In genomic region chr11:113873241-113873626, GRCh38 we compare ENCODE assay signal across 10 cellular contexts. TPM values are rescaled to one million over a fixed set of nuclear protein-coding genes. Genes with fewer than 3 reads are reported as not detected.
DNase-seq lines count a peak whose midpoint lies in the region; ATAC-seq and TF ChIP-seq lines count a peak whose summit lies in the region.
"Had no signal": no experiment of that assay in that cellular context is flagged by ENCODE, and none has a peak within 500 bp of the region (broad histone marks: within the 10 kb centered on the region; RNA-seq: fewer than 3 reads in every experiment).

No MANE protein-coding gene starts in this region.

- WGBS in GM23248 (ENCODE audit: low coverage in 1 of 2, low lambda C conversion rate in 2 of 2, missing lambda C conversion rate in 2 of 2), 2 experiments = 72 to 77% methylated on average over 5 of the region's 5 CpGs

- no peak for TF ChIP-seq POLR2A in NB4 (IDR thresholded peaks at IDR 0.05; ENCODE audit: extremely low read depth, insufficient read length)

- in situ Hi-C loops in GM23248 (cut with MboI) = no loop called here

- DNase-seq in CD8-positive, alpha-beta memory T cell = no peak
- DNase-seq in NB4 (ENCODE audit: low read depth) (peak; percentile 7), coronary artery (ENCODE audit: low spot score) (no peak), myocyte (ENCODE audit: low read depth) (peak; percentile 72), GM23248 (no peak), germinal center (ENCODE audit: low spot score) (no peak)
- no peak for DNase-seq in stimulated activated naive CD4-positive, alpha-beta T cell (lab: John Stamatoyannopoulos, UW)

- H3K27ac Mint-ChIP-seq in CD8-positive, alpha-beta memory T cell = peak overlapping the region in 6 of 8 donors; percentile 24 to 90 (median 48)

- H3K36me3 Mint-ChIP-seq in CD8-positive, alpha-beta memory T cell = peaks cover 0 to 12% (median 4%) of the 10 kb centered on the region in 3 donors

- no peak overlapping the region for H3K27ac ChIP-seq in CD8-positive, alpha-beta memory T cell (ENCODE audit: low read depth, low read length)
- H3K27ac ChIP-seq in coronary artery = peak overlapping the region; percentile 16 to 57
- H3K27ac ChIP-seq in GM23248 = no peak overlapping the region
- H3K27ac ChIP-seq: prostate gland, suprapubic skin had no signal

- H2AFZ ChIP-seq in GM23248 = no peak overlapping the region

- peaks cover 19% of the 10 kb centered on the region for H3K4me1 ChIP-seq in CD8-positive, alpha-beta memory T cell (ENCODE audit: insufficient read depth, low read length)
- H3K4me1 ChIP-seq in GM23248 (ENCODE audit: insufficient read depth) = peaks cover 10% of the 10 kb centered on the region
- H3K4me1 ChIP-seq: prostate gland had no signal

- H3F3A ChIP-seq in GM23248 (ENCODE audit: insufficient read depth) = no peaks in the 10 kb centered on the region; the same call in 1 of the 2 replicates

- no peaks in the 10 kb centered on the region for H3K9me3 ChIP-seq in CD8-positive, alpha-beta memory T cell (ENCODE audit: low read length)
- no peaks in the 10 kb centered on the region for H3K9me3 ChIP-seq in GM23248 (ENCODE audit: low read depth)
- H3K9me3 ChIP-seq: prostate gland, suprapubic skin had no signal

- H3K79me2 ChIP-seq in GM23248 (ENCODE audit: insufficient read depth) = peaks cover 7% of the 10 kb centered on the region; the same call in 1 of the 2 replicates

- ATAC-seq in activated CD4-positive, CD25-positive, alpha-beta regulatory T cell treated with anti-CD3 and anti-CD28 coated beads, Interleukin-2, amount 50 U/mL, for 24 hours = no peak

- no peak overlapping the region for H3K4me3 ChIP-seq in CD8-positive, alpha-beta memory T cell (ENCODE audit: low read length)
- H3K4me3 ChIP-seq in NB4 (ENCODE audit: low read depth, low read length) = peak overlapping the region; percentile 17
- H3K4me3 ChIP-seq in coronary artery = peak overlapping the region; percentile 19
- no peak overlapping the region for H3K4me3 ChIP-seq in GM23248
- H3K4me3 ChIP-seq: prostate gland, suprapubic skin had no signal

- peaks cover 0 to 2% of the 10 kb centered on the region in 2 donors for H3K27me3 Mint-ChIP-seq in CD8-positive, alpha-beta memory T cell

- H3K27me3 ChIP-seq in CD8-positive, alpha-beta memory T cell (ENCODE audit: insufficient read depth, low read length, poor library complexity, severe bottlenecking) = no peaks in the 10 kb centered on the region
- no peaks in the 10 kb centered on the region for H3K27me3 ChIP-seq in GM23248 (replicated peaks; ENCODE audit: insufficient read depth)
- H3K27me3 ChIP-seq: suprapubic skin had no signal

- peaks cover 53 to 74% (median 68%) of the 10 kb centered on the region in 3 donors for H3K4me1 Mint-ChIP-seq in CD8-positive, alpha-beta memory T cell

- no peaks in the 10 kb centered on the region for H3K36me3 ChIP-seq in CD8-positive, alpha-beta memory T cell (ENCODE audit: insufficient read depth, low read length)
- no peaks in the 10 kb centered on the region for H3K36me3 ChIP-seq in GM23248 (ENCODE audit: low read depth)
- H3K36me3 ChIP-seq: prostate gland, suprapubic skin had no signal

- no peak for TF ChIP-seq CTCF in NB4 (IDR thresholded peaks at IDR 0.05; ENCODE audit: low read depth, low read length)
- no peak for TF ChIP-seq CTCF in coronary artery (IDR thresholded peaks at IDR 0.05)

- H3K9me2 ChIP-seq in GM23248 (ENCODE audit: insufficient read depth) = no peaks in the 10 kb centered on the region

- CTCF ChIA-PET in CD8-positive, alpha-beta memory T cell (lab: Charles Lee) = interaction anchor here (0.7 kb wide), 1 partner anchor 271 kb away, joined by 4 read pairs; no protein-coding TSS in a partner anchor

- peak overlapping the region; percentile 71 to 96 (median 78) for H3K4me3 Mint-ChIP-seq in CD8-positive, alpha-beta memory T cell

- no peak overlapping the region for H3K4me2 ChIP-seq in GM23248 (ENCODE audit: unreplicated experiment)

- H4K20me1 ChIP-seq in GM23248 (ENCODE audit: insufficient read depth) = no peaks in the 10 kb centered on the region

- H3K9ac ChIP-seq in GM23248 = no peak overlapping the region

- POLR2A ChIA-PET in CD8-positive, alpha-beta memory T cell (lab: Charles Lee) = no interaction called here

- no peaks in the 10 kb centered on the region for H3K9me3 Mint-ChIP-seq in CD8-positive, alpha-beta memory T cell

RNA-seq across cellular contexts. Expression of gene USP28, which starts 2.1 kb away (rescaled TPM):
- 10 to 100 TPM; 18.7 to 21.4 TPM for total RNA-seq in CD8-positive, alpha-beta memory T cell
- 63.1 TPM for polyA plus RNA-seq in CD8-positive, alpha-beta memory T cell
- total RNA-seq in myocyte = 27.9 and 34.2 TPM in 2 replicates
- 11.8 TPM for polyA plus RNA-seq in myocyte (2012)
- total RNA-seq in GM23248 (2014; rRNA removed; shearing (Covaris generic)) = 20.6 and 25.1 TPM in 2 replicates
- polyA plus RNA-seq in GM23248 (2016; fragmentation: Nextera tagmentation; extraction: Ambion mirVana) = 14.5 and 17.1 TPM in 2 replicates

RNA-seq across cellular contexts. Expression of gene HTR3B, which starts 31.4 kb away (rescaled TPM):
- not detected for total RNA-seq in CD8-positive, alpha-beta memory T cell
- not detected for polyA plus RNA-seq in CD8-positive, alpha-beta memory T cell
- not detected in 2 replicates for total RNA-seq in myocyte
- polyA plus RNA-seq in myocyte (2012) = not detected
- total RNA-seq in GM23248 (2014; rRNA removed; shearing (Covaris generic)) = not detected in 2 replicates
- polyA plus RNA-seq in GM23248 (2016; fragmentation: Nextera tagmentation; extraction: Ambion mirVana) = not detected in 2 replicates
- total RNA-seq: prostate gland, suprapubic skin had no signal

Comparison
In these comparisons a context has a peak if more than half of its experiments do, and no peak if none do; other contexts are left out.
1. DNase-seq: peak in NB4 (single experiment) and myocyte (single experiment); none in CD8-positive, alpha-beta memory T cell (0 of 5), coronary artery (single experiment), GM23248 (single experiment), stimulated activated naive CD4-positive, alpha-beta T cell (0 of 6) and germinal center (single experiment).
2. H3K27ac ChIP-seq: peak in coronary artery (2 of 2); none in CD8-positive, alpha-beta memory T cell (single experiment) and GM23248 (single experiment).
3. H3K4me3 ChIP-seq: peak in NB4 (single experiment) and coronary artery (single experiment); none in CD8-positive, alpha-beta memory T cell (single experiment) and GM23248 (single experiment).